16 cellular contexts compared by ENCODE assay signal in the genomic region with DNA sequence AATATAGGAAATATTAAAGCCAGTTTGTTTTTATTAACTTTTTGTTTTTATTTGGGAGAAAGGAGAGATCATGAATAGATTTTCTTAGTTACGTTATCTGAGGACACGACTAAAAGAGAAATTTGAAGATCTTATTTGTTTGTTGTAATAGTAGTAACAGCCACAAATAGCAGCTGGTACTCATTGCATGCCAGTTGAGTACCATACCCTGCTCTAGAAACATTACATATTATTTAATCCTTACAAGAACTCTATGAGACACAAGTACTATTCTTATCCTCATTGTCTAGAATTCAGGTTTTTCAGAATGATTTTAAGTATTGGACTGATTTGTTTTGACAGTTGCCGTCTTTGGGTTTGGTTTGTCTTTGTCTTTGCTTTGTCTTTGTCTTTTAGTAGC. TPM values are rescaled to one million over a fixed set of nuclear protein-coding genes. Genes with fewer than 3 reads are reported as not detected.
A peak's percentile ranks its signal among the peaks of the same experiment; 100 is the strongest.
DNase-seq lines count a peak whose midpoint lies in the region; ATAC-seq and TF ChIP-seq lines count a peak whose summit lies in the region.
"Had no signal": no experiment of that assay in that cellular context is flagged by ENCODE, and none has a peak within 500 bp of the region (broad histone marks: within the 10 kb centered on the region; RNA-seq: fewer than 3 reads in every experiment).

No MANE protein-coding gene starts in this region.

- H3K27ac ChIP-seq in left ventricle myocardium inferior (replicated peaks) = peak overlapping the region; percentile 35
- H3K27ac ChIP-seq: C4-2B had no signal

- H3K4me1 ChIP-seq in left ventricle myocardium inferior = peaks cover 29% of the 10 kb centered on the region

- peak overlapping the region; percentile 1 for H3K27ac Mint-ChIP-seq in memory B cell
- H3K27ac Mint-ChIP-seq in stimulated activated memory B cell treated with anti-CD40 and anti-IgM and Interleukin-4, amounts not matched to agents 10 μg/mL and 1 μg/mL and 100 μg/mL, for 72 hours = no peak overlapping the region

- H3K9me3 ChIP-seq in left ventricle myocardium inferior (replicated peaks) = no peaks in the 10 kb centered on the region

- no peaks in the 10 kb centered on the region for H3K27me3 ChIP-seq in left ventricle myocardium inferior (ENCODE audit: low read depth)

- intact Hi-C loops in left ventricle myocardium inferior (cut with micrococcal nuclease) = no loop called here
- intact Hi-C loops in Right ventricle myocardium superior (cut with DNase I) = no loop called here

- no peaks in the 10 kb centered on the region for H3K27me3 Mint-ChIP-seq in memory B cell
- H3K27me3 Mint-ChIP-seq in stimulated activated memory B cell treated with anti-CD40 and anti-IgM and Interleukin-4, amounts not matched to agents 10 μg/mL and 1 μg/mL and 100 μg/mL, for 72 hours = no peaks in the 10 kb centered on the region

- H3K4me1 Mint-ChIP-seq in memory B cell = peaks cover 6% of the 10 kb centered on the region
- peaks cover 19% of the 10 kb centered on the region for H3K4me1 Mint-ChIP-seq in stimulated activated memory B cell treated with anti-CD40 and anti-IgM and Interleukin-4, amounts not matched to agents 10 μg/mL and 1 μg/mL and 100 μg/mL, for 72 hours

- H3K4me3 ChIP-seq in left ventricle myocardium inferior = no peak overlapping the region

- TF ChIP-seq CTCF in left ventricle myocardium inferior (IDR thresholded peaks at IDR 0.05; ENCODE audit: borderline replicate concordance) = no peak

- H3K36me3 ChIP-seq in left ventricle myocardium inferior = peaks cover 34% of the 10 kb centered on the region

- DNase-seq in left ventricle myocardium inferior = no peak
- DNase-seq in Right ventricle myocardium superior = no peak
- DNase-seq in NCI-H69 (lab: John Stamatoyannopoulos, UW) = peak; percentile 12
- no peak for DNase-seq in memory B cell (ENCODE audit: low spot score in 2 of 2)
- no peak for DNase-seq in hepatic stellate cell (ENCODE audit: low spot score)
- no peak for DNase-seq in NCI-H345 (lab: John Stamatoyannopoulos, UW)
- DNase-seq: DMS 273 treated with DMSO at 0.1 percent for 48 hours, H7, NCI-H1436 treated with DMSO at 0.1 percent for 48 hours, NCI-H2081 treated with DMSO at 0.1 percent for 48 hours, NCI-H2227 treated with DMSO at 0.1 percent for 48 hours, NCI-H524 treated with DMSO at 0.1 percent for 48 hours, RPMI8226 had no signal

- H3K4me3 Mint-ChIP-seq in memory B cell = no peak overlapping the region
- H3K4me3 Mint-ChIP-seq in stimulated activated memory B cell treated with anti-CD40 and anti-IgM and Interleukin-4, amounts not matched to agents 10 μg/mL and 1 μg/mL and 100 μg/mL, for 72 hours = no peak overlapping the region

- H3K9me3 Mint-ChIP-seq in memory B cell = no peaks in the 10 kb centered on the region
- H3K9me3 Mint-ChIP-seq in stimulated activated memory B cell treated with anti-CD40 and anti-IgM and Interleukin-4, amounts not matched to agents 10 μg/mL and 1 μg/mL and 100 μg/mL, for 72 hours = no peaks in the 10 kb centered on the region

- ATAC-seq in Right ventricle myocardium superior (ENCODE audit: poor library complexity) (no peak), memory B cell (ENCODE audit: low read depth) (no peak), GM21367 (IDR thresholded peaks at IDR 0.05; ENCODE audit: unreplicated experiment) (no peak)
- no peak for ATAC-seq in stimulated activated memory B cell treated with anti-CD40 and anti-IgM and Interleukin-4, amounts not matched to agents 10 μg/mL and 1 μg/mL and 100 μg/mL, for 72 hours

- H3K36me3 Mint-ChIP-seq in memory B cell = peaks cover 13% of the 10 kb centered on the region
- H3K36me3 Mint-ChIP-seq in stimulated activated memory B cell treated with anti-CD40 and anti-IgM and Interleukin-4, amounts not matched to agents 10 μg/mL and 1 μg/mL and 100 μg/mL, for 72 hours = peaks cover 35% of the 10 kb centered on the region

RNA-seq across cellular contexts. Expression of a gene that starts 31.8 kb away (rescaled TPM):
- total RNA-seq in left ventricle myocardium inferior = 39.9 TPM
- 34.7 TPM for total RNA-seq in Right ventricle myocardium superior
